In the genomic region with DNA sequence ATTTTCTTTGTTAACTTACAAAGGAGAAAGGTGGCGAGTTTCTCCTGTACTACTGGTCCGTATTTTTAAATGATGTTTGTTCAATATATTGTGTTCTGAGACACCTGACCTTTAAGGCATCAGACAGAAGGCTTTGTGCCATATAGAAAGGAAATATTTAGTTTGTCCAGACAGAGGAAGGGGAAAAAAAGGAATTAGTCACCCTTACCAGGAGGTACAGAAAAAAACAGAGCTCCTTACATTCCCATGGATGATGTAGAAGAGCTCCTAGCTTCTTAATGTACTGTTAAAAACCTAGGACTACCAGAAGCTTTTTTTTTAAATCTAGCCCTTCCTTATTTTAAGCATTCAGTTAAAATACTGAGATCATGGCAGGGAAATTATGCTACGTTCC, we compare ENCODE assay signal across 12 cellular contexts. TPM values are rescaled to one million over a fixed set of nuclear protein-coding genes. Genes with fewer than 3 reads are reported as not detected.
DNase-seq lines count a peak whose midpoint lies in the region; ATAC-seq and TF ChIP-seq lines count a peak whose summit lies in the region.
"Had no signal": no experiment of that assay in that cellular context is flagged by ENCODE, and none has a peak within 500 bp of the region (broad histone marks: within the 10 kb centered on the region; RNA-seq: fewer than 3 reads in every experiment).

No MANE protein-coding gene starts in this region.

- no peak overlapping the region for H3K27ac Mint-ChIP-seq in Caco-2 (ENCODE audit: unreplicated experiment)
- no peak overlapping the region for H3K27ac Mint-ChIP-seq in mesothelial cell of epicardium

- no peaks in the 10 kb centered on the region for H3K27me3 Mint-ChIP-seq in Caco-2 (ENCODE audit: insufficient read depth, unreplicated experiment)
- no peaks in the 10 kb centered on the region for H3K27me3 Mint-ChIP-seq in mesothelial cell of epicardium (ENCODE audit: low read depth)

- in situ Hi-C loops in astrocyte of the spinal cord (cut with HindIII; ENCODE audit: low sequenced_read_pairs): no loop called here

- H3K27ac ChIP-seq in right atrium auricular region (peak overlapping the region; percentile 67 to 76), esophagus squamous epithelium (no peak overlapping the region)

- H3K9me3 Mint-ChIP-seq in Caco-2 (ENCODE audit: unreplicated experiment) (no peaks in the 10 kb centered on the region), mesothelial cell of epicardium (no peaks in the 10 kb centered on the region)

- H3K27me3 ChIP-seq in right atrium auricular region (no peaks in the 10 kb centered on the region), Caco-2 (replicated peaks; ENCODE audit: control insufficient read depth, insufficient read depth, low read length) (no peaks in the 10 kb centered on the region), esophagus squamous epithelium (no peaks in the 10 kb centered on the region)

- H3K36me3 ChIP-seq in right atrium auricular region: no peaks in the 10 kb centered on the region
- no peaks in the 10 kb centered on the region for H3K36me3 ChIP-seq in Caco-2 (ENCODE audit: control insufficient read depth, insufficient read depth, low read length)
- peaks cover 0 to 66% (median 0%) of the 10 kb centered on the region in 3 donors for H3K36me3 ChIP-seq in esophagus squamous epithelium

- H3K36me3 Mint-ChIP-seq in Caco-2 (ENCODE audit: insufficient read depth, unreplicated experiment) (no peaks in the 10 kb centered on the region), mesothelial cell of epicardium (peaks cover 27% of the 10 kb centered on the region)

- WGBS in esophagus squamous epithelium, 2 donors: 69 to 90% methylated on average over 3 of the region's 3 CpGs

- intact Hi-C loops in left ventricle myocardium superior (cut with micrococcal nuclease) (no loop called here), Caco-2 (cut with micrococcal nuclease; ENCODE audit: unreplicated experiment) (no loop called here), esophagus squamous epithelium (cut with DNase I) (no loop called here)

- TF ChIP-seq POLR2A in esophagus squamous epithelium (IDR thresholded peaks at IDR 0.05): no peak

- H3K9me3 ChIP-seq in right atrium auricular region (no peaks in the 10 kb centered on the region), Caco-2 (no peaks in the 10 kb centered on the region), esophagus squamous epithelium (no peaks in the 10 kb centered on the region)

- BruUV-seq in Caco-2 (replicated peaks; lab: Mats Ljungman, UMichigan): no TSS peak

- no peak overlapping the region for H3K4me3 ChIP-seq in right atrium auricular region
- no peak overlapping the region for H3K4me3 ChIP-seq in astrocyte of the spinal cord (ENCODE audit: low read depth, low read length)
- no peak overlapping the region for H3K4me3 ChIP-seq in Caco-2 (ENCODE audit: low read depth, low read length)
- H3K4me3 ChIP-seq in esophagus squamous epithelium: no peak overlapping the region
- H3K4me3 ChIP-seq: K562 had no signal

- ATAC-seq in left ventricle myocardium superior: no peak
- ATAC-seq: K562 had no signal

- TF ChIP-seq CTCF in right atrium auricular region (IDR thresholded peaks at IDR 0.05) (no peak), astrocyte of the spinal cord (IDR thresholded peaks at IDR 0.05; ENCODE audit: low read depth, low read length) (no peak), Caco-2 (IDR thresholded peaks at IDR 0.05; ENCODE audit: insufficient read depth in 1 of 2, low read depth in 1 of 2, low read length in 1 of 2, severe bottlenecking in 1 of 2, unreplicated experiment in 1 of 2) (no peak), mesothelial cell of epicardium (IDR thresholded peaks at IDR 0.05; ENCODE audit: unreplicated experiment) (no peak), esophagus squamous epithelium (IDR thresholded peaks at IDR 0.05) (no peak)

- H3K4me3 Mint-ChIP-seq in Caco-2 (ENCODE audit: unreplicated experiment) (no peak overlapping the region), mesothelial cell of epicardium (no peak overlapping the region)

- POLR2A ChIA-PET in Caco-2 (lab: Charles Lee): no interaction called here

- no peak for DNase-seq in right atrium auricular region (ENCODE audit: low spot score)
- DNase-seq in left ventricle myocardium superior: no peak
- DNase-seq in astrocyte of the spinal cord (ENCODE audit: low read depth, low spot score): peak; percentile 45
- peak; percentile 33 for DNase-seq in iris pigment epithelial cell (ENCODE audit: low read depth)
- no peak for DNase-seq in Caco-2
- DNase-seq in mesothelial cell of epicardium (ENCODE audit: low spot score in 2 of 2, unreplicated experiment in 2 of 2): no peak
- DNase-seq in esophagus squamous epithelium (lab: John Stamatoyannopoulos, UW): no peak
- DNase-seq: AML-193, GDM1, GOT3, NCI-H1048 had no signal

- CTCF ChIA-PET in Caco-2 (lab: Charles Lee): no interaction called here

- H3K4me1 Mint-ChIP-seq in Caco-2 (ENCODE audit: low read depth, unreplicated experiment) (no peaks in the 10 kb centered on the region), mesothelial cell of epicardium (peaks cover 29% of the 10 kb centered on the region)

- peaks cover 0 to 44% of the 10 kb centered on the region in 2 donors for H3K4me1 ChIP-seq in right atrium auricular region
- H3K4me1 ChIP-seq in Caco-2: no peaks in the 10 kb centered on the region
- H3K4me1 ChIP-seq in esophagus squamous epithelium: peaks cover 0 to 31% (median 4%) of the 10 kb centered on the region in 3 donors

RNA-seq across cellular contexts. Expression of gene PODN, which starts 12.4 kb away (rescaled TPM):
- total RNA-seq in right atrium auricular region: 10 to 100 TPM; 44.1 to 47.2 TPM
- total RNA-seq in left ventricle myocardium superior: 19.4 TPM
- not detected in 2 replicates for total RNA-seq in Caco-2 (2022)
- total RNA-seq in mesothelial cell of epicardium: 4.5 to 4.6 TPM (median 4.6 TPM) in 3 replicates
- total RNA-seq in esophagus squamous epithelium: 100 to 1,000 TPM in 1 of 4 donors, 10 to 100 TPM in 2, 1 to 10 TPM in 1; 5.1 to 107 (median 19.0) TPM
- total RNA-seq: K562 had no signal

Comparison
In these comparisons a context has a peak if more than half of its experiments do, and no peak if none do; other contexts are left out.
1. DNase-seq: peak in astrocyte of the spinal cord (single experiment) and iris pigment epithelial cell (single experiment); none in right atrium auricular region (single experiment), left ventricle myocardium superior (single experiment), Caco-2 (0 of 2), mesothelial cell of epicardium (0 of 2) and esophagus squamous epithelium (single experiment).
2. H3K27ac ChIP-seq: peak in right atrium auricular region (2 of 2); none in esophagus squamous epithelium (0 of 4).